ENCODE assay signal across 8 cellular contexts in genomic region chr1:9455487-9456237, GRCh38.
DNase-seq lines count a peak whose midpoint lies in the region; ATAC-seq and TF ChIP-seq lines count a peak whose summit lies in the region.

No MANE protein-coding gene starts in this region.

- DNase-seq in NCI-H2171 treated with DMSO at 0.1 percent for 48 hours (lab: John Stamatoyannopoulos, UW) (peak; percentile 12), NCI-H2171 (lab: John Stamatoyannopoulos, UW) (no peak), NOMO-1 treated with dmso at 0.1 percent for 144 hours (lab: John Stamatoyannopoulos, UW; ENCODE audit: unreplicated experiment) (peak; percentile 39), activated T-cell treated with anti-CD3 and anti-CD28 coated beads for 4 hours (peak; percentile 63), fibroblast of gingiva (ENCODE audit: low read depth) (peak; percentile 39)
- DNase-seq in stimulated activated naive CD8-positive, alpha-beta T cell treated with anti-CD3 and anti-CD28 coated beads, Interleukin-15, amount 100 ng/mL, for 72 hours = peak; percentile 56 to 57

- no peaks in the 10 kb centered on the region for H3F3A ChIP-seq in neural cell (ENCODE audit: insufficient read depth, low read length, poor library complexity, severe bottlenecking)

- no peaks in the 10 kb centered on the region for H3K9me3 Mint-ChIP-seq in stimulated activated naive CD8-positive, alpha-beta T cell treated with anti-CD3 and anti-CD28 coated beads, Interleukin-15, amount 100 ng/mL, for 72 hours

- no peak overlapping the region for H3K4me3 Mint-ChIP-seq in stimulated activated naive CD8-positive, alpha-beta T cell treated with anti-CD3 and anti-CD28 coated beads, Interleukin-15, amount 100 ng/mL, for 72 hours

- no peaks in the 10 kb centered on the region for H3K4me1 Mint-ChIP-seq in stimulated activated naive CD8-positive, alpha-beta T cell treated with anti-CD3 and anti-CD28 coated beads, Interleukin-15, amount 100 ng/mL, for 72 hours

- peak; percentile 78 for ATAC-seq in stimulated activated naive CD8-positive, alpha-beta T cell treated with anti-CD3 and anti-CD28 coated beads, Interleukin-15, amount 100 ng/mL, for 72 hours
- no peak for ATAC-seq in GM21367 (IDR thresholded peaks at IDR 0.05; ENCODE audit: unreplicated experiment)

- no peaks in the 10 kb centered on the region for H3K36me3 ChIP-seq in neural cell (ENCODE audit: insufficient read depth, low read length)

- no peaks in the 10 kb centered on the region for H4K20me1 ChIP-seq in neural cell (ENCODE audit: insufficient read depth)

- H3K27ac Mint-ChIP-seq in stimulated activated naive CD8-positive, alpha-beta T cell treated with anti-CD3 and anti-CD28 coated beads, Interleukin-15, amount 100 ng/mL, for 72 hours = no peak overlapping the region

- TF ChIP-seq RAD21 in neural cell (conservative IDR thresholded peaks at IDR 0.05) = no peak

- H3K27ac ChIP-seq in neural cell (ENCODE audit: low read length) = no peak overlapping the region

- no peaks in the 10 kb centered on the region for H3K9me3 ChIP-seq in neural cell (ENCODE audit: low read length)

- no peaks in the 10 kb centered on the region for H3K27me3 ChIP-seq in neural cell (ENCODE audit: insufficient read depth, low read depth, low read length)

- no peaks in the 10 kb centered on the region for H3K79me2 ChIP-seq in neural cell (replicated peaks; ENCODE audit: insufficient read depth, low read length)

- no peaks in the 10 kb centered on the region for H3K9me2 ChIP-seq in neural cell (ENCODE audit: insufficient read depth, low read length)

- no peak for TF ChIP-seq EP300 in neural cell (conservative IDR thresholded peaks at IDR 0.05; ENCODE audit: poor library complexity, severe bottlenecking)

- H3K9ac ChIP-seq in neural cell (ENCODE audit: low read length) = no peak overlapping the region

- TF ChIP-seq CTCF in neural cell (IDR thresholded peaks at IDR 0.05; ENCODE audit: poor library complexity, severe bottlenecking) = peak; percentile 38

- no peak overlapping the region for H3K4me3 ChIP-seq in neural cell (ENCODE audit: low read length)

- H2AFZ ChIP-seq in neural cell (ENCODE audit: low read depth, low read length) = no peak overlapping the region

- H3K4me2 ChIP-seq in neural cell (ENCODE audit: low read length) = no peak overlapping the region

- H3K27me3 Mint-ChIP-seq in stimulated activated naive CD8-positive, alpha-beta T cell treated with anti-CD3 and anti-CD28 coated beads, Interleukin-15, amount 100 ng/mL, for 72 hours = no peaks in the 10 kb centered on the region

TF ChIP-seq in neural cell, 6 proteins besides CTCF, POLR2A, EP300 and RAD21:
- no peak for TF ChIP-seq POLR2AphosphoS5 (IDR thresholded peaks at IDR 0.05)
- TF ChIP-seq SMC3 (conservative IDR thresholded peaks at IDR 0.05; ENCODE audit: poor library complexity) = peak; percentile 53
